In the genomic region with DNA sequence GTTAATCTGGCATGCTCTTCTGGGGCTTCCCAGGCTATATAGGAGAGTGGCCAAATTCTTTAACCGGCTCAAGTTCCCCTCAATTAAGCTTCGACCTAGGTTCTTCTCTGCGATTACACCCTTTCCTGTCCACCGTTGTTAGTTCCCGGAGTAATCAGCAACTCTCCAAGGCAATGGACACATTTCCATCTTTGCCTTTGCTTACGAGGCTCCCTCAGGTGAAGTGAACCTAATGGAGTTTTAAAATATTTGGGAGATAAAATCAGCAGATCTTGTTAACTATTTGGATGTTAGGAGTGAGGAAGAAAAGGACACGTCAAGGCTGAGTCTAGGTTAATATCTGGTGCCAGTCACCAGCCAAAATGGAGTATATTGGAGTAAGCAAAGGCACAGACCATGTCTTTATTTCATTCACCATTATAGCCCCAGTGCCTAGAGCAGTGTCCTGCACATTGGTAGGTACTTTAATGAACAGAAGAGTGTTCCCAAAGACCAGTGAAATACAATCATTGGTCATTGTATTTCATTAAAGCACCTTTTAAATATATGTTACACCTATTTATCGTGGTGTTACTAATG, we compare ENCODE assay signal across 8 cellular contexts. TPM values are rescaled to one million over a fixed set of nuclear protein-coding genes. Genes with fewer than 3 reads are reported as not detected.
A peak's percentile ranks its signal among the peaks of the same experiment; 100 is the strongest.
DNase-seq lines count a peak whose midpoint lies in the region; TF ChIP-seq lines count a peak whose summit lies in the region.

No MANE protein-coding gene starts in this region.

- H3K27ac ChIP-seq in Peyer's patch (peak overlapping the region; percentile 85 to 91 (median 89)), skeletal muscle tissue (ENCODE audit: low read depth, low read length) (peak overlapping the region; percentile 91)

- H3K4me1 ChIP-seq in Peyer's patch (peaks cover 0 to 27% (median 10%) of the 10 kb centered on the region in 4 donors), skeletal muscle tissue (ENCODE audit: control insufficient read depth in 3 of 3, insufficient read depth in 3 of 3, low read length in 3 of 3) (peaks cover 16 to 27% (median 23%) of the 10 kb centered on the region in 3 donors)

- no peak for TF ChIP-seq CTCF in Peyer's patch (IDR thresholded peaks at IDR 0.05)
- TF ChIP-seq CTCF in fibroblast of mammary gland (conservative IDR thresholded peaks at IDR 0.05; ENCODE audit: control insufficient read depth, insufficient read depth, low read depth, low read length): no peak

- H3K9ac ChIP-seq in skeletal muscle tissue (ENCODE audit: low read depth in 1 of 3, low read length in 3 of 3): peak overlapping the region; percentile 91 to 97 (median 97)

- H3K27me3 ChIP-seq in Peyer's patch: no peaks in the 10 kb centered on the region
- H3K27me3 ChIP-seq in skeletal muscle tissue (ENCODE audit: control insufficient read depth in 3 of 3, insufficient read depth in 3 of 3, low read length in 3 of 3): no peaks in the 10 kb centered on the region

- H3K4me3 ChIP-seq in Peyer's patch: peak overlapping the region; percentile 60 to 86 (median 75)
- H3K4me3 ChIP-seq in fibroblast of mammary gland (ENCODE audit: control insufficient read depth, low read depth, low read length): peak overlapping the region; percentile 99
- H3K4me3 ChIP-seq in skeletal muscle tissue (ENCODE audit: low read length in 3 of 3): peak overlapping the region; percentile 95 to 100 (median 98)

- DNase-seq in NCI-H82 (lab: John Stamatoyannopoulos, UW): peak; percentile 60
- DNase-seq in NCI-H82 treated with DMSO at 0.1 percent for 48 hours (lab: John Stamatoyannopoulos, UW; ENCODE audit: unreplicated experiment): no peak
- no peak for DNase-seq in Peyer's patch
- no peak for DNase-seq in fibroblast of mammary gland (ENCODE audit: low read depth)
- no peak for DNase-seq in cerebellum (ENCODE audit: low spot score)
- DNase-seq in GDM1 (lab: John Stamatoyannopoulos, UW): no peak
- no peak for DNase-seq in HPDE6-E6E7 (ENCODE audit: extremely low spot score)

- no peaks in the 10 kb centered on the region for H3K9me3 ChIP-seq in Peyer's patch
- H3K9me3 ChIP-seq in skeletal muscle tissue (ENCODE audit: control insufficient read depth in 3 of 3, low read length in 3 of 3): no peaks in the 10 kb centered on the region

- peaks cover 0 to 30% (median 0%) of the 10 kb centered on the region in 3 donors for H3K36me3 ChIP-seq in Peyer's patch
- H3K36me3 ChIP-seq in skeletal muscle tissue (ENCODE audit: control insufficient read depth in 3 of 3, insufficient read depth in 3 of 3, low read length in 3 of 3): peaks cover 0 to 16% (median 15%) of the 10 kb centered on the region in 3 donors

- no peak for TF ChIP-seq POLR2A in Peyer's patch (IDR thresholded peaks at IDR 0.05)

RNA-seq across cellular contexts. Expression of gene UTP15, which starts 0.5 kb away (rescaled TPM):
- total RNA-seq in Peyer's patch: 10 to 100 TPM; 10.3 to 21.7 (median 18.9) TPM
- total RNA-seq in skeletal muscle tissue: 17.2 TPM
- total RNA-seq in cerebellum: 28.9 TPM

RNA-seq across cellular contexts. Expression of gene ANKRA2, which starts 0.6 kb away (rescaled TPM):
- total RNA-seq in Peyer's patch: 10 to 100 TPM; 25.7 to 57.8 (median 27.6) TPM
- 35.0 TPM for total RNA-seq in skeletal muscle tissue
- 39.8 TPM for total RNA-seq in cerebellum

RNA-seq across cellular contexts. Expression of gene ARHGEF28, which starts 59.9 kb away (rescaled TPM):
- total RNA-seq in Peyer's patch (10 to 100 TPM; 13.3 to 19.0 (median 16.9) TPM), skeletal muscle tissue (8.4 TPM), cerebellum (6.7 TPM)
